In the genomic region with DNA sequence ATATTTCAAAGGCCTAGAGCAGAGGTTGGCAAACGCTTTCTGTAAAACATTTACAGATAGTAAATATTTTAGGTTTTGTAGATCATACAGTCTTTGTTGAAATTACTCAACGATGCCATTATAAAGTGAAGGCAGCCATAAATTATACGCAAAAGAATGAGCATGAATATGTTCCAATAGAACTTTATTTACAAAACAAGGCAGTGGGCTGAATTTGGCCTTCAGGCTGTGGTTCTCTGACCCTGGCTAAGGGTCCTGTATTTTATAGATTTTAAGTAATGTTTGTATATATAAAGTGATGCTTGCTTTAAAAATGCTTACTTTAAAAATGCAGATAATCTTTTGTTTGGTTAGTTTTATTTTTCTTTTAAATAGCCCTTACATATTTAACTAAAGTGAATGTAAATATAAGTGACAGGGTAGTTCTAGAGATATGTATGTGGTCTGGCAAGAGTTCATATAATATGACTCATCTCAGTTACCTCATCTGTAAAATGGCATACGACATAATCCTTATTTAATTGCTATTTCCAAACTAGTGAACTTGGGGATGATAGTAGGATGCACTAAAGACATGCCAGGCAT, we compare ENCODE assay signal across 13 cellular contexts. TPM values are rescaled to one million over a fixed set of nuclear protein-coding genes. Genes with fewer than 3 reads are reported as not detected.
A peak's percentile ranks its signal among the peaks of the same experiment; 100 is the strongest.
DNase-seq lines count a peak whose midpoint lies in the region; ATAC-seq, FAIRE-seq and TF ChIP-seq lines count a peak whose summit lies in the region.
"Had no signal": no experiment of that assay in that cellular context is flagged by ENCODE, and none has a peak within 500 bp of the region (broad histone marks: within the 10 kb centered on the region; RNA-seq: fewer than 3 reads in every experiment).

No MANE protein-coding gene starts in this region.

- in situ Hi-C loops in astrocyte of the cerebellum (cut with HindIII; ENCODE audit: low sequenced_read_pairs) = no loop called here

- intact Hi-C loops in dorsolateral prefrontal cortex (cut with DNase I) = no loop called here

- DNase-seq in DMS153 (lab: John Stamatoyannopoulos, UW) (peak; percentile 40), LoVo (ENCODE audit: low spot score) (peak; percentile 42), astrocyte of the cerebellum (ENCODE audit: low read depth) (peak; percentile 4), dorsolateral prefrontal cortex (no peak)
- DNase-seq: activated CD8-positive, alpha-beta memory T cell treated with anti-CD3 and anti-CD28 coated beads for 24 hours; NCI-H187; psoas muscle; stimulated activated CD4-positive, alpha-beta T cell treated with anti-CD3 and anti-CD28 coated beads, Interleukin-4, amount 100 ng/mL, for 24 hours; T-helper 17 cell had no signal

- no peak overlapping the region for H3K4me3 ChIP-seq in astrocyte of the cerebellum (ENCODE audit: low read depth, low read length)
- no peak overlapping the region for H3K4me3 ChIP-seq in dorsolateral prefrontal cortex
- H3K4me3 ChIP-seq: psoas muscle had no signal

- ATAC-seq in GM21447 (IDR thresholded peaks at IDR 0.05; ENCODE audit: unreplicated experiment) (no peak), HG02642 (IDR thresholded peaks at IDR 0.05; ENCODE audit: poor library complexity, unreplicated experiment) (no peak), HG02981 (IDR thresholded peaks at IDR 0.05; ENCODE audit: unreplicated experiment) (no peak)
- ATAC-seq: psoas muscle, T-helper 17 cell had no signal

- FAIRE-seq in islet of Langerhans (lab: Jason Lieb, UNC) = peak; percentile 38

- TF ChIP-seq CTCF in astrocyte of the cerebellum (IDR thresholded peaks at IDR 0.05; ENCODE audit: low read depth, low read length, missing control alignments) (no peak), dorsolateral prefrontal cortex (IDR thresholded peaks at IDR 0.05 in 54 of 56, conservative IDR thresholded peaks at IDR 0.05 in 2 of 56; ENCODE audit: low read depth in 1 of 56, partially characterized antibody in 56 of 56) (no peak)

- H3K27ac ChIP-seq in dorsolateral prefrontal cortex = no peak overlapping the region
- H3K27ac ChIP-seq: psoas muscle had no signal

- H3K27me3 ChIP-seq in dorsolateral prefrontal cortex = peaks cover 0 to 8% (median 0%) of the 10 kb centered on the region in 45 donors

RNA-seq across cellular contexts. Expression of a gene that starts 51.7 kb away (rescaled TPM):
- total RNA-seq in dorsolateral prefrontal cortex = 100 to 1,000 TPM in 118 of 120 experiments, 10 to 100 TPM in 2; 94.3 to 275 (median 200) TPM

Comparison
In these comparisons a context has a peak if more than half of its experiments do, and no peak if none do; other contexts are left out.
1. DNase-seq: peak in DMS153 (single experiment), LoVo (single experiment) and astrocyte of the cerebellum (single experiment); none in dorsolateral prefrontal cortex (0 of 10).